ENCODE assay signal across 14 cellular contexts in genomic region chr3:167899090-167899489, GRCh38.
"Had no signal": no experiment of that assay in that cellular context is flagged by ENCODE, and none has a peak within 500 bp of the region (broad histone marks: within the 10 kb centered on the region; RNA-seq: fewer than 3 reads in every experiment).

No MANE protein-coding gene starts in this region.

- H3K27ac Mint-ChIP-seq: activated naive CD4-positive, alpha-beta T cell treated with anti-CD3 and anti-CD28 coated beads for 36 hours; activated T-helper 1 cell treated with anti-CD3 and anti-CD28 coated beads, Interleukin-12 subunit alpha, Interleukin-12 subunit beta, Interleukin-2, Interleukin-4 antibody, amounts not matched to agents 30 ng/mL and 10 ng/mL and 1 ng/mL, durations not matched to agents 14 hours and 24 hours and 36 hours; naive thymus-derived CD8-positive, alpha-beta T cell; WTC11 had no signal

- H3K27ac ChIP-seq: esophagus muscularis mucosa, neutrophil, skin epidermis, stomach, uterus had no signal

- H3K36me3 Mint-ChIP-seq: naive thymus-derived CD8-positive, alpha-beta T cell; WTC11 had no signal

- H3K9me3 ChIP-seq: esophagus muscularis mucosa, neutrophil, stomach, uterus had no signal

- ATAC-seq: left lobe of liver; naive thymus-derived CD8-positive, alpha-beta T cell; WTC11 had no signal

- DNase-seq: activated CD4-positive, alpha-beta T cell treated with anti-CD3 and anti-CD28 coated beads for 48 hours; activated naive CD4-positive, alpha-beta T cell treated with anti-CD3 and anti-CD28 coated beads for 36 hours; glutamatergic neuron; mammary epithelial cell; naive thymus-derived CD8-positive, alpha-beta T cell; posterior cingulate gyrus; stomach; uterus had no signal

- H3K36me3 ChIP-seq: esophagus muscularis mucosa, neutrophil, stomach, uterus had no signal

- H3K4me1 Mint-ChIP-seq: naive thymus-derived CD8-positive, alpha-beta T cell had no signal

- H3K27me3 ChIP-seq: esophagus muscularis mucosa, neutrophil, stomach, uterus had no signal

- H3K9me3 Mint-ChIP-seq: activated T-helper 1 cell treated with anti-CD3 and anti-CD28 coated beads, Interleukin-12 subunit alpha, Interleukin-12 subunit beta, Interleukin-2, Interleukin-4 antibody, amounts not matched to agents 30 ng/mL and 10 ng/mL and 1 ng/mL, durations not matched to agents 14 hours and 24 hours and 36 hours; naive thymus-derived CD8-positive, alpha-beta T cell had no signal

- H3K4me3 ChIP-seq: esophagus muscularis mucosa, skin epidermis, stomach, uterus had no signal

- H3K4me1 ChIP-seq: esophagus muscularis mucosa, stomach, uterus had no signal

- H3K4me3 Mint-ChIP-seq: activated naive CD4-positive, alpha-beta T cell treated with anti-CD3 and anti-CD28 coated beads for 36 hours; activated T-helper 1 cell treated with anti-CD3 and anti-CD28 coated beads, Interleukin-12 subunit alpha, Interleukin-12 subunit beta, Interleukin-2, Interleukin-4 antibody, amounts not matched to agents 30 ng/mL and 10 ng/mL and 1 ng/mL, durations not matched to agents 14 hours and 24 hours and 36 hours; naive thymus-derived CD8-positive, alpha-beta T cell; WTC11 had no signal
